8 cellular contexts compared by ENCODE assay signal in the genomic region with DNA sequence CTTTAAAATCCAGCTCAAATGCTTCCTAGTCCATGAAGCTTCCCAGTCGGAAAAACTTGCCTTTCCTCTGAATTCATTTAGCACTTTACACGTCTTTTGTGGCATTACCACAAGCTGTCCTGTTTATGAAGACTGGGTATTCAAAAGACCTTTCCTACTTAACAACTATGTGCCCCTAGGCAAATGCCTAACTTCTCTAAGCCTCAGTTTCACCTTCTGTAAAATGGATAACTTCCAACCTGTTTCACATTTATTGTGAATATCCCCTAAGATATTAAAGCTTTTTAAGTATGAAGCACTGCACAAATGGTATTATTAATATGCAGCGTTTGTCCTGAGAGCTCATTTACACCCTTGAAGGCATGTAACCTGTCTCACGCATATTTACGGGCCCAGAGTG. TPM values are rescaled to one million over a fixed set of nuclear protein-coding genes. Genes with fewer than 3 reads are reported as not detected.
DNase-seq lines count a peak whose midpoint lies in the region; TF ChIP-seq lines count a peak whose summit lies in the region.

No MANE protein-coding gene starts in this region.

- H3K27ac ChIP-seq in SK-N-MC (no peak overlapping the region), esophagus squamous epithelium (peak overlapping the region in 2 of 4 donors; percentile 69 to 81), parathyroid adenoma (peak overlapping the region; percentile 81)

- H3K4me1 ChIP-seq in ES-I3 (ENCODE audit: insufficient read depth, low read length) (no peaks in the 10 kb centered on the region), esophagus squamous epithelium (peaks cover 0 to 13% (median 3%) of the 10 kb centered on the region in 3 donors), parathyroid adenoma (peaks cover 8% of the 10 kb centered on the region)

- H3K36me3 ChIP-seq in ES-I3 (ENCODE audit: insufficient read depth, low read length) = no peaks in the 10 kb centered on the region
- no peaks in the 10 kb centered on the region for H3K36me3 ChIP-seq in SK-N-MC (ENCODE audit: insufficient read depth, low read length)
- H3K36me3 ChIP-seq in esophagus squamous epithelium = no peaks in the 10 kb centered on the region
- H3K36me3 ChIP-seq in parathyroid adenoma (ENCODE audit: control insufficient read depth, insufficient read depth, low read length) = no peaks in the 10 kb centered on the region

- H3K79me2 ChIP-seq in parathyroid adenoma = no peaks in the 10 kb centered on the region

- H3K27me3 ChIP-seq in esophagus squamous epithelium = no peaks in the 10 kb centered on the region
- no peaks in the 10 kb centered on the region for H3K27me3 ChIP-seq in parathyroid adenoma (ENCODE audit: control insufficient read depth, insufficient read depth, low read length)

- H3K4me3 ChIP-seq in SK-N-MC = peak overlapping the region; percentile 82
- peak overlapping the region; percentile 53 to 80 (median 72) for H3K4me3 ChIP-seq in esophagus squamous epithelium
- peak overlapping the region; percentile 91 for H3K4me3 ChIP-seq in parathyroid adenoma (ENCODE audit: low read depth, low read length)

- peak overlapping the region; percentile 88 for H3K4me2 ChIP-seq in parathyroid adenoma (ENCODE audit: low read length)

- no peak for TF ChIP-seq POLR2A in esophagus squamous epithelium (IDR thresholded peaks at IDR 0.05)

- no peak for TF ChIP-seq CTCF in esophagus squamous epithelium (IDR thresholded peaks at IDR 0.05)
- TF ChIP-seq CTCF in parathyroid adenoma (IDR thresholded peaks at IDR 0.05) = no peak

- no peak for DNase-seq in SK-N-MC (ENCODE audit: low read depth, low spot score)
- DNase-seq in esophagus squamous epithelium (lab: John Stamatoyannopoulos, UW) = no peak
- DNase-seq in cerebellar nuclear complex (lab: John Stamatoyannopoulos, UW) = no peak
- no peak for DNase-seq in NCI-H128 (lab: John Stamatoyannopoulos, UW; ENCODE audit: unreplicated experiment)
- DNase-seq in NCI-H146 (lab: John Stamatoyannopoulos, UW) = no peak
- no peak for DNase-seq in NCI-H446 (lab: John Stamatoyannopoulos, UW)

- 35 to 49% methylated on average over 5 of the region's 5 CpGs for WGBS in esophagus squamous epithelium, 2 donors

- H2AFZ ChIP-seq in parathyroid adenoma = peak overlapping the region; percentile 95

- intact Hi-C loops in esophagus squamous epithelium (cut with DNase I) = no loop called here

- H3K9ac ChIP-seq in ES-I3 (ENCODE audit: low read depth, low read length) = peak overlapping the region; percentile 94
- H3K9ac ChIP-seq in SK-N-MC (ENCODE audit: insufficient read length) = peak overlapping the region; percentile 78
- no peak overlapping the region for H3K9ac ChIP-seq in parathyroid adenoma

- H3K9me3 ChIP-seq in ES-I3 (ENCODE audit: control insufficient read depth, insufficient read depth, low read length) = no peaks in the 10 kb centered on the region
- H3K9me3 ChIP-seq in SK-N-MC (ENCODE audit: low read depth, low read length) = no peaks in the 10 kb centered on the region
- no peaks in the 10 kb centered on the region for H3K9me3 ChIP-seq in esophagus squamous epithelium
- H3K9me3 ChIP-seq in parathyroid adenoma (ENCODE audit: control insufficient read depth, low read length) = no peaks in the 10 kb centered on the region

RNA-seq across cellular contexts. Expression of a gene that starts 0.8 kb away (rescaled TPM):
- 1 to 10 TPM in 1 of 4 donors, under 1 TPM in 3; 0.22 to 2.5 (median 0.66) TPM for total RNA-seq in esophagus squamous epithelium

RNA-seq across cellular contexts. Expression of a gene that starts 56.0 kb away (rescaled TPM):
- total RNA-seq in esophagus squamous epithelium = 100 to 1,000 TPM in 3 of 4 donors, 10 to 100 TPM in 1; 95.8 to 130 (median 108) TPM
